Comparison of ENCODE assay signal across 28 cellular contexts in the genomic region with DNA sequence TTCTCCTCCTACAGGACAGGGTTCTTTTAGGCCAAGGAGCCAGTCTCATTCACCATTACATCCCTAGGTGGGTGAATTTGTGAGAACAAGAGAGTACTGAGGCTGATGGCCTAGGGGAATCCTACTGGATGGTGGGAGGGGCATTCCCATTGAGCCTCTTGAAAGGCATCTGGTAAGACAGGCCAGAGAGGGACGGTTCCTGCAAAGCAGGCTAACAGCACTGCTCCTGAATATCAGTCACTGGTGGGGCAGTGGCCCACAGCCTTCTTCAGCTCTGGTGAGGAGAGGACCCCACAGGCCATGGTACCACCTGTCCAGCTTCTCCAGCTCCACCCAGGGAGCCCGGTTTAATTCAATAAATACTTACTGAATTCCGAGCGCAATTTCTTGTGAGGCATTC.
"Had no signal": no experiment of that assay in that cellular context is flagged by ENCODE, and none has a peak within 500 bp of the region (broad histone marks: within the 10 kb centered on the region; RNA-seq: fewer than 3 reads in every experiment).

No MANE protein-coding gene starts in this region.

- H3K27me3 ChIP-seq: brain microvascular endothelial cell, dorsolateral prefrontal cortex, gastroesophageal sphincter, right lobe of liver, uterus had no signal

- H3K4me3 Mint-ChIP-seq: activated naive CD8-positive, alpha-beta T cell treated with anti-CD3 and anti-CD28 coated beads, Interleukin-2, amount 10 ng/mL, durations not matched to agents 7 days and 5 days; effector memory CD8-positive, alpha-beta T cell; immature natural killer cell; naive thymus-derived CD8-positive, alpha-beta T cell; stimulated activated naive CD8-positive, alpha-beta T cell treated with anti-CD3 and anti-CD28 coated beads, Interleukin-15, Interleukin-2, amounts not matched to agents 100 ng/mL and 50 ng/mL, for 24 hours; T-helper 17 cell had no signal

- H3K27ac Mint-ChIP-seq: activated naive CD8-positive, alpha-beta T cell treated with anti-CD3 and anti-CD28 coated beads, Interleukin-2, amount 10 ng/mL, durations not matched to agents 7 days and 5 days; immature natural killer cell; naive thymus-derived CD8-positive, alpha-beta T cell; T-helper 17 cell had no signal

- ATAC-seq: activated CD4-positive, CD25-positive, alpha-beta regulatory T cell treated with anti-CD3 and anti-CD28 coated beads, Interleukin-2, amount 50 U/mL, for 24 hours; effector memory CD8-positive, alpha-beta T cell; gastroesophageal sphincter; naive thymus-derived CD8-positive, alpha-beta T cell; right lobe of liver; T-helper 17 cell had no signal

- FAIRE-seq: astrocyte, endothelial cell of umbilical vein had no signal

- H3K4me1 ChIP-seq: right lobe of liver had no signal

- H3K27ac ChIP-seq: brain microvascular endothelial cell, coronary artery, dorsolateral prefrontal cortex, gastroesophageal sphincter, right lobe of liver, skin epidermis, thoracic aorta, uterus, WERI-Rb-1 had no signal

- H3K27me3 Mint-ChIP-seq: activated naive CD8-positive, alpha-beta T cell treated with anti-CD3 and anti-CD28 coated beads, Interleukin-2, amount 10 ng/mL, durations not matched to agents 7 days and 5 days; effector memory CD8-positive, alpha-beta T cell; naive thymus-derived CD8-positive, alpha-beta T cell; stimulated activated naive CD8-positive, alpha-beta T cell treated with anti-CD3 and anti-CD28 coated beads, Interleukin-15, Interleukin-2, amounts not matched to agents 100 ng/mL and 50 ng/mL, for 24 hours; T-helper 17 cell had no signal

- H3K36me3 Mint-ChIP-seq: naive thymus-derived CD8-positive, alpha-beta T cell had no signal

- H3K4me3 ChIP-seq: coronary artery, dorsolateral prefrontal cortex, gastroesophageal sphincter, right lobe of liver, skin epidermis, thoracic aorta, uterus had no signal

- H3K9me3 ChIP-seq: gastroesophageal sphincter, right lobe of liver, thoracic aorta, uterus had no signal

- DNase-seq: activated CD4-positive, alpha-beta T cell treated with anti-CD3 and anti-CD28 coated beads for 48 hours; activated CD4-positive, alpha-beta T cell treated with anti-CD3 and anti-CD28 coated beads, Interleukin-2, amount 50 U/mL, for 48 hours; activated effector memory CD4-positive, alpha-beta T cell treated with Interleukin-2 at 50 U/mL for 16 hours; activated naive CD4-positive, alpha-beta T cell treated with Interleukin-2 at 50 U/mL for 16 hours; activated naive CD8-positive, alpha-beta T cell treated with anti-CD3 and anti-CD28 coated beads, Interleukin-2, amount 10 ng/mL, durations not matched to agents 7 days and 5 days; amniotic stem cell; brain microvascular endothelial cell; dorsolateral prefrontal cortex; effector memory CD8-positive, alpha-beta T cell; hypothalamus; immature natural killer cell; naive thymus-derived CD8-positive, alpha-beta T cell; right lobe of liver; stimulated activated CD4-positive, alpha-beta T cell treated with anti-CD3 and anti-CD28 coated beads, Interleukin-12 subunit alpha, Interleukin-12 subunit beta, amount 100 ng/mL, for 4 hours; stimulated activated CD4-positive, alpha-beta T cell treated with anti-CD3 and anti-CD28 coated beads, Interleukin-4, amount 100 ng/mL, for 1 hour; SW 1271; T-helper 17 cell; T1000; uterus; WERI-Rb-1 had no signal

- H3K9me3 Mint-ChIP-seq: effector memory CD8-positive, alpha-beta T cell; immature natural killer cell; stimulated activated naive CD8-positive, alpha-beta T cell treated with anti-CD3 and anti-CD28 coated beads, Interleukin-15, Interleukin-2, amounts not matched to agents 100 ng/mL and 50 ng/mL, for 24 hours had no signal

- H3K36me3 ChIP-seq: brain microvascular endothelial cell, gastroesophageal sphincter, right lobe of liver, thoracic aorta, uterus, WERI-Rb-1 had no signal
